Comparison of ENCODE assay signal across 8 cellular contexts in genomic region chr1:158930504-158930903, GRCh38.
A peak's percentile ranks its signal among the peaks of the same experiment; 100 is the strongest.
DNase-seq lines count a peak whose midpoint lies in the region; ATAC-seq lines count a peak whose summit lies in the region.

No MANE protein-coding gene starts in this region.

- H3K9me3 Mint-ChIP-seq in memory B cell = peaks cover 11% of the 10 kb centered on the region
- H3K9me3 Mint-ChIP-seq in stimulated activated memory B cell treated with anti-CD40 and anti-IgM and Interleukin-4, amounts not matched to agents 10 μg/mL and 1 μg/mL and 100 μg/mL, for 72 hours = peaks cover 8% of the 10 kb centered on the region

- H3K27me3 Mint-ChIP-seq in memory B cell = no peaks in the 10 kb centered on the region
- H3K27me3 Mint-ChIP-seq in stimulated activated memory B cell treated with anti-CD40 and anti-IgM and Interleukin-4, amounts not matched to agents 10 μg/mL and 1 μg/mL and 100 μg/mL, for 72 hours = no peaks in the 10 kb centered on the region

- DNase-seq in activated CD8-positive, alpha-beta memory T cell treated with anti-CD3 and anti-CD28 coated beads for 4 hours (ENCODE audit: low read depth in 2 of 2) = peak; percentile 31 to 45
- no peak for DNase-seq in activated CD8-positive, alpha-beta memory T cell treated with anti-CD3 and anti-CD28 coated beads, Interleukin-2, amount 50 U/mL, for 48 hours
- DNase-seq in activated CD8-positive, alpha-beta memory T cell treated with anti-CD3 and anti-CD28 coated beads, Interleukin-2, amount 50 U/mL, for 24 hours (ENCODE audit: extremely low read depth) = peak; percentile 18
- DNase-seq in memory B cell (ENCODE audit: low spot score in 2 of 2) (no peak), NCI-H510A treated with DMSO at 0.1 percent for 48 hours (lab: John Stamatoyannopoulos, UW) (no peak), ecto neural progenitor cell (ENCODE audit: low spot score) (no peak), NCI-H2029 (lab: John Stamatoyannopoulos, UW) (no peak)

- H3K4me3 Mint-ChIP-seq in memory B cell = no peak overlapping the region
- no peak overlapping the region for H3K4me3 Mint-ChIP-seq in stimulated activated memory B cell treated with anti-CD40 and anti-IgM and Interleukin-4, amounts not matched to agents 10 μg/mL and 1 μg/mL and 100 μg/mL, for 72 hours

- ATAC-seq in memory B cell (ENCODE audit: low read depth) = no peak
- ATAC-seq in stimulated activated memory B cell treated with anti-CD40 and anti-IgM and Interleukin-4, amounts not matched to agents 10 μg/mL and 1 μg/mL and 100 μg/mL, for 72 hours = peak; percentile 53

- H3K27ac Mint-ChIP-seq in memory B cell = peak overlapping the region; percentile 56
- peak overlapping the region; percentile 33 for H3K27ac Mint-ChIP-seq in stimulated activated memory B cell treated with anti-CD40 and anti-IgM and Interleukin-4, amounts not matched to agents 10 μg/mL and 1 μg/mL and 100 μg/mL, for 72 hours

- H3K36me3 Mint-ChIP-seq in memory B cell = peaks cover 10% of the 10 kb centered on the region
- H3K36me3 Mint-ChIP-seq in stimulated activated memory B cell treated with anti-CD40 and anti-IgM and Interleukin-4, amounts not matched to agents 10 μg/mL and 1 μg/mL and 100 μg/mL, for 72 hours = peaks cover 19% of the 10 kb centered on the region

- peaks cover 13% of the 10 kb centered on the region for H3K4me1 Mint-ChIP-seq in memory B cell
- H3K4me1 Mint-ChIP-seq in stimulated activated memory B cell treated with anti-CD40 and anti-IgM and Interleukin-4, amounts not matched to agents 10 μg/mL and 1 μg/mL and 100 μg/mL, for 72 hours = peaks cover 29% of the 10 kb centered on the region

Comparison
In these comparisons a context has a peak if more than half of its experiments do, and no peak if none do; other contexts are left out.
1. DNase-seq: peak in activated CD8-positive, alpha-beta memory T cell treated with anti-CD3 and anti-CD28 coated beads for 4 hours (2 of 2) and activated CD8-positive, alpha-beta memory T cell treated with anti-CD3 and anti-CD28 coated beads, Interleukin-2, amount 50 U/mL, for 24 hours (single experiment); none in activated CD8-positive, alpha-beta memory T cell treated with anti-CD3 and anti-CD28 coated beads, Interleukin-2, amount 50 U/mL, for 48 hours (single experiment), memory B cell (0 of 2), NCI-H510A treated with DMSO at 0.1 percent for 48 hours (single experiment), ecto neural progenitor cell (single experiment) and NCI-H2029 (single experiment).